11 cellular contexts compared by ENCODE assay signal in genomic region chr3:121424549-121424948, GRCh38.
"Had no signal": no experiment of that assay in that cellular context is flagged by ENCODE, and none has a peak within 500 bp of the region (broad histone marks: within the 10 kb centered on the region; RNA-seq: fewer than 3 reads in every experiment).

No MANE protein-coding gene starts in this region.

- H3K9me3 ChIP-seq: HAP-1 had no signal

- H2AFZ ChIP-seq: GM23248, GM23338 had no signal

- ATAC-seq: GM23338, HCT116 had no signal

- H3K4me3 ChIP-seq: GM23248, GM23338, HAP-1 had no signal

- H3K27ac ChIP-seq: GM23248 had no signal

- DNase-seq: GM23248, GOT3, H7, H9, HCEC 1CT, HFFc6 had no signal

- H3K4me2 ChIP-seq: GM23338 had no signal

- H3K4me1 ChIP-seq: HAP-1 had no signal

- FAIRE-seq: H1, H54 had no signal

- H3K9ac ChIP-seq: GM23248 had no signal
